Comparison of ENCODE assay signal across 15 cellular contexts in genomic region chr17:8791910-8792270, GRCh38. TPM values are rescaled to one million over a fixed set of nuclear protein-coding genes. Genes with fewer than 3 reads are reported as not detected.
DNase-seq lines count a peak whose midpoint lies in the region; ATAC-seq and TF ChIP-seq lines count a peak whose summit lies in the region.
"Had no signal": no experiment of that assay in that cellular context is flagged by ENCODE, and none has a peak within 500 bp of the region (broad histone marks: within the 10 kb centered on the region; RNA-seq: fewer than 3 reads in every experiment).

No MANE protein-coding gene starts in this region.

- ATAC-seq in HG03139 (IDR thresholded peaks at IDR 0.05; ENCODE audit: unreplicated experiment) (no peak), HG03439 (IDR thresholded peaks at IDR 0.05; ENCODE audit: unreplicated experiment) (no peak), GM18870 (IDR thresholded peaks at IDR 0.05; ENCODE audit: unreplicated experiment) (no peak)

- no peak overlapping the region for H3K4me2 ChIP-seq in GM23248 (ENCODE audit: unreplicated experiment)

- H3K9ac ChIP-seq in GM23248 = no peak overlapping the region

- TF ChIP-seq CTCF in AG04450 (IDR thresholded peaks at IDR 0.05; ENCODE audit: low read depth, low read length) = no peak
- TF ChIP-seq CTCF in WERI-Rb-1 (IDR thresholded peaks at IDR 0.05; ENCODE audit: low read depth, low read length) = no peak

- H3K4me3 ChIP-seq in AG04450 (ENCODE audit: low read depth, low read length) (no peak overlapping the region), GM23248 (no peak overlapping the region), WERI-Rb-1 (ENCODE audit: low read depth, low read length) (no peak overlapping the region)

- peaks cover 4% of the 10 kb centered on the region for H3K27me3 ChIP-seq in AG04450 (ENCODE audit: control insufficient read depth, insufficient read depth, low read length)
- no peaks in the 10 kb centered on the region; the same call in 1 of the 2 replicates for H3K27me3 ChIP-seq in GM23248 (replicated peaks; ENCODE audit: insufficient read depth)
- H3K27me3 ChIP-seq in WERI-Rb-1 (ENCODE audit: insufficient read depth, low read depth, severe bottlenecking) = no peaks in the 10 kb centered on the region

- no peaks in the 10 kb centered on the region for H3K4me1 ChIP-seq in GM23248 (ENCODE audit: insufficient read depth)

- POLR2A ChIA-PET in AG04450 (lab: Yijun Ruan, JAX) = no interaction called here

- H3K27ac ChIP-seq in AG04450 (ENCODE audit: low read depth, low read length) (no peak overlapping the region), GM23248 (peak overlapping the region; percentile 45; the same call in 1 of the 2 replicates), WERI-Rb-1 (peak overlapping the region; percentile 71)

- H3K9me2 ChIP-seq in GM23248 (ENCODE audit: insufficient read depth) = no peaks in the 10 kb centered on the region

- H3K79me2 ChIP-seq in GM23248 (ENCODE audit: insufficient read depth) = no peaks in the 10 kb centered on the region

- H3K9me3 ChIP-seq in AG04450 (ENCODE audit: control insufficient read depth, insufficient read depth, low read length) = peaks cover 8% of the 10 kb centered on the region
- no peaks in the 10 kb centered on the region for H3K9me3 ChIP-seq in GM23248 (ENCODE audit: low read depth)
- peaks cover 13% of the 10 kb centered on the region for H3K9me3 ChIP-seq in WERI-Rb-1 (ENCODE audit: severe bottlenecking)

- 28 to 31% methylated on average over 2 of the region's 2 CpGs for WGBS in GM23248 (ENCODE audit: low coverage in 1 of 2, low lambda C conversion rate in 2 of 2, missing lambda C conversion rate in 2 of 2), 2 experiments

- CTCF ChIA-PET in AG04450 (lab: Charles Lee) = no interaction called here

- H4K20me1 ChIP-seq in GM23248 (ENCODE audit: insufficient read depth) = no peaks in the 10 kb centered on the region

- no peaks in the 10 kb centered on the region for H3K36me3 ChIP-seq in GM23248 (ENCODE audit: low read depth)
- no peaks in the 10 kb centered on the region; the same call in 1 of the 2 replicates for H3K36me3 ChIP-seq in WERI-Rb-1

- no peak overlapping the region for H2AFZ ChIP-seq in GM23248

- in situ Hi-C loops in GM23248 (cut with MboI) = no loop called here

- DNase-seq in AG04450 (ENCODE audit: low read depth, low spot score) (peak; percentile 2), GM23248 (peak; percentile 82), WERI-Rb-1 (no peak), foreskin melanocyte (peak; percentile 82), cerebellar nuclear complex (lab: John Stamatoyannopoulos, UW) (no peak)
- DNase-seq: activated T-cell treated with anti-CD3 and anti-CD28 coated beads for 4 hours; COR-L47; Kasumi-1; NCI-H524 treated with DMSO at 0.1 percent for 48 hours; stimulated activated CD4-positive, alpha-beta T cell treated with anti-CD3 and anti-CD28 coated beads, Interleukin-15, amount 100 ng/mL, for 24 hours had no signal

- H3F3A ChIP-seq in GM23248 (ENCODE audit: insufficient read depth) = peaks cover 17% of the 10 kb centered on the region

RNA-seq across cellular contexts. Expression of gene MFSD6L, which starts 7.3 kb away (rescaled TPM):
- polyA plus RNA-seq in AG04450 (2011; rRNA removed) (not detected in 2 replicates), GM23248 (2016; fragmentation: Nextera tagmentation; extraction: Ambion mirVana) (not detected in 2 replicates)
- polyA minus RNA-seq in AG04450 (2011; rRNA and poly(A)+ RNA removed) = not detected in 2 replicates
- total RNA-seq in GM23248 (2014; rRNA removed; shearing (Covaris generic)) = not detected in 2 replicates
- total RNA-seq: chondrocyte, myocyte had no signal

RNA-seq across cellular contexts. Expression of gene SPDYE4, which starts 33.5 kb away (rescaled TPM):
- not detected in 2 replicates for polyA plus RNA-seq in AG04450 (2011; rRNA removed)
- polyA minus RNA-seq in AG04450 (2011; rRNA and poly(A)+ RNA removed) = not detected in 2 replicates
- not detected in 2 replicates for total RNA-seq in GM23248 (2014; rRNA removed; shearing (Covaris generic))
- polyA plus RNA-seq in GM23248 (2016; fragmentation: Nextera tagmentation; extraction: Ambion mirVana) = not detected in 2 replicates
- total RNA-seq: chondrocyte, myocyte had no signal

RNA-seq across cellular contexts. Expression of gene CCDC42, which starts 47.3 kb away (rescaled TPM):
- polyA plus RNA-seq in AG04450 (2011; rRNA removed) (not detected in 2 replicates), GM23248 (2016; fragmentation: Nextera tagmentation; extraction: Ambion mirVana) (not detected in 2 replicates)
- polyA minus RNA-seq in AG04450 (2011; rRNA and poly(A)+ RNA removed) = not detected in 2 replicates
- not detected in 2 replicates for total RNA-seq in GM23248 (2014; rRNA removed; shearing (Covaris generic))
- total RNA-seq: chondrocyte, myocyte had no signal

Comparison
In these comparisons a context has a peak if more than half of its experiments do, and no peak if none do; other contexts are left out.
1. DNase-seq: peak in AG04450 (single experiment), GM23248 (single experiment) and foreskin melanocyte (single experiment); none in WERI-Rb-1 (single experiment) and cerebellar nuclear complex (0 of 2).